ENCODE assay signal across 8 cellular contexts in genomic region chr2:32064021-32064678, GRCh38. TPM values are rescaled to one million over a fixed set of nuclear protein-coding genes. Genes with fewer than 3 reads are reported as not detected.
DNase-seq lines count a peak whose midpoint lies in the region; ATAC-seq and TF ChIP-seq lines count a peak whose summit lies in the region.

No MANE protein-coding gene starts in this region.

- intact Hi-C loops in Right ventricle myocardium inferior (cut with DNase I) (loop anchor here (10.0 kb wide), 1 partner anchor 101 kb away; the partner anchor contains the start of gene SLC30A6), cardiac septum (cut with DNase I) (no loop called here), colonic mucosa (cut with DNase I) (no loop called here), thyroid gland (cut with DNase I) (loop anchor here (10.0 kb wide), 2 partner anchors 49 to 101 kb away; partner anchors contain the start of genes MEMO1 and SLC30A6)

- 4% methylated on average over 3 to 5 of the region's 41 CpGs for WGBS in thyroid gland, 2 donors

- H3K4me1 ChIP-seq in colonic mucosa (no peaks in the 10 kb centered on the region), thyroid gland (peaks cover 12% of the 10 kb centered on the region in 2 donors)

- H3K9me3 ChIP-seq in colonic mucosa (no peaks in the 10 kb centered on the region), thyroid gland (no peaks in the 10 kb centered on the region)

- no peaks in the 10 kb centered on the region for H3K27me3 ChIP-seq in colonic mucosa
- no peaks in the 10 kb centered on the region for H3K27me3 ChIP-seq in thyroid gland

- no peak for TF ChIP-seq CTCF in colonic mucosa (IDR thresholded peaks at IDR 0.05)
- no peak for TF ChIP-seq CTCF in thyroid gland (IDR thresholded peaks at IDR 0.05)

- TF ChIP-seq POLR2A in Raji (IDR thresholded peaks at IDR 0.05; ENCODE audit: insufficient read depth, low read depth, low read length) = peak; percentile 84; the same call in 1 of the 2 replicates
- TF ChIP-seq POLR2A in thyroid gland (IDR thresholded peaks at IDR 0.05) = peak in 1 of 2 donors; percentile 20

- H3K4me3 ChIP-seq in colonic mucosa (peak overlapping the region; percentile 89), thyroid gland (replicated peaks in 1 of 3) (peak overlapping the region; percentile 70 to 92 (median 75))

- ATAC-seq in Right ventricle myocardium inferior (peak; percentile 13), HG03060 (IDR thresholded peaks at IDR 0.05; ENCODE audit: low read depth, unreplicated experiment) (peak; percentile 7), memory B cell (ENCODE audit: low read depth) (no peak)

- H3K4me3 Mint-ChIP-seq in memory B cell = peak overlapping the region; percentile 90

- no peaks in the 10 kb centered on the region for H3K27me3 Mint-ChIP-seq in memory B cell

- H3K27ac Mint-ChIP-seq in memory B cell = peak overlapping the region; percentile 72

- DNase-seq in Right ventricle myocardium inferior (ENCODE audit: missing footprints) (no peak), cardiac septum (ENCODE audit: low spot score) (no peak), colonic mucosa (peak; percentile 35), memory B cell (ENCODE audit: low spot score in 2 of 2) (no peak), thyroid gland (no peak), NCI-H1105 (lab: John Stamatoyannopoulos, UW) (no peak)

- H3K9me3 Mint-ChIP-seq in memory B cell = no peaks in the 10 kb centered on the region

- H3K36me3 Mint-ChIP-seq in memory B cell = peaks cover 5% of the 10 kb centered on the region

- peak overlapping the region; percentile 73 to 77 for H3K9ac ChIP-seq in colonic mucosa (ENCODE audit: low read depth in 2 of 2, low read length in 2 of 2)

- H3K36me3 ChIP-seq in colonic mucosa (no peaks in the 10 kb centered on the region), thyroid gland (no peaks in the 10 kb centered on the region)

- H3K4me1 Mint-ChIP-seq in memory B cell = peaks cover 17% of the 10 kb centered on the region

- H3K27ac ChIP-seq in colonic mucosa (peak overlapping the region; percentile 94), thyroid gland (peak overlapping the region; percentile 82 to 85 (median 84))

RNA-seq across cellular contexts. Expression of gene SPAST, which starts 0.8 kb away (rescaled TPM):
- 9.9 TPM for total RNA-seq in Right ventricle myocardium inferior
- total RNA-seq in cardiac septum = 8.1 TPM
- 10 to 100 TPM; 15.9 to 18.6 TPM for total RNA-seq in colonic mucosa
- 10 to 100 TPM; 20.5 to 34.3 (median 24.8) TPM for total RNA-seq in thyroid gland

RNA-seq across cellular contexts. Expression of gene DPY30, which starts 24.5 kb away (rescaled TPM):
- total RNA-seq in Right ventricle myocardium inferior (42.8 TPM), cardiac septum (37.2 TPM), colonic mucosa (10 to 100 TPM; 57.1 to 61.8 TPM), thyroid gland (100 to 1,000 TPM in 1 of 4 donors, 10 to 100 TPM in 3; 57.5 to 139 (median 93.0) TPM)

RNA-seq across cellular contexts. Expression of gene MEMO1, which starts 53.3 kb away (rescaled TPM):
- total RNA-seq in Right ventricle myocardium inferior (50.0 TPM), cardiac septum (70.7 TPM), colonic mucosa (10 to 100 TPM; 31.5 to 38.8 TPM), thyroid gland (10 to 100 TPM; 16.3 to 28.7 (median 27.4) TPM)

Comparison
In these comparisons a context has a peak if more than half of its experiments do, and no peak if none do; other contexts are left out.
1. intact Hi-C loops: an anchor here in Right ventricle myocardium inferior (10.0 kb wide) and thyroid gland (10.0 kb wide); none called in cardiac septum and colonic mucosa.